In genomic region chr11:119615003-119615878, GRCh38 we compare ENCODE assay signal across 8 cellular contexts.
A peak's percentile ranks its signal among the peaks of the same experiment; 100 is the strongest.
DNase-seq lines count a peak whose midpoint lies in the region; ATAC-seq, FAIRE-seq and TF ChIP-seq lines count a peak whose summit lies in the region.

No MANE protein-coding gene starts in this region.

- intact Hi-C loops in activated naive CD4-positive, alpha-beta T cell treated with anti-CD3 and anti-CD28 coated beads for 36 hours (cut with micrococcal nuclease) = no loop called here

- H4K20me1 ChIP-seq in keratinocyte (ENCODE audit: control insufficient read depth, extremely low read depth, insufficient read depth, low read length) = no peaks in the 10 kb centered on the region

- peak overlapping the region; percentile 13 for H3K27ac Mint-ChIP-seq in T-helper 2 cell treated with Interferon-gamma antibody and Interleukin-4, amounts not matched to agents 5 μg/mL and 100 μg/mL, for 36 hours
- no peak overlapping the region for H3K27ac Mint-ChIP-seq in activated naive CD4-positive, alpha-beta T cell treated with anti-CD3 and anti-CD28 coated beads for 36 hours

- H2AFZ ChIP-seq in keratinocyte (ENCODE audit: control insufficient read depth, low read length) = peak overlapping the region; percentile 32

- no peak for TF ChIP-seq CTCF in keratinocyte (optimal IDR thresholded peaks at IDR 0.05 in 1 of 3, IDR thresholded peaks at IDR 0.05 in 1 of 3, conservative IDR thresholded peaks at IDR 0.05 in 1 of 3; ENCODE audit: extremely low read depth in 1 of 3, insufficient read depth in 2 of 3, low read length in 3 of 3)

- dilution Hi-C loops in keratinocyte (cut with MboI; ENCODE audit: extremely low pct_ligation_motif_present, low sequenced_read_pairs) = no loop called here

- H3K9me3 Mint-ChIP-seq in T-helper 2 cell treated with Interferon-gamma antibody and Interleukin-4, amounts not matched to agents 5 μg/mL and 100 μg/mL, for 36 hours = no peaks in the 10 kb centered on the region
- H3K9me3 Mint-ChIP-seq in activated naive CD4-positive, alpha-beta T cell treated with anti-CD3 and anti-CD28 coated beads for 36 hours = no peaks in the 10 kb centered on the region

- H3K27ac ChIP-seq in keratinocyte (ENCODE audit: control insufficient read depth, insufficient read depth, low read length) = peak overlapping the region; percentile 67

- peak; percentile 61 for ATAC-seq in HG02973 (IDR thresholded peaks at IDR 0.05; ENCODE audit: unreplicated experiment)

- peaks cover 4% of the 10 kb centered on the region for H3K27me3 ChIP-seq in keratinocyte (ENCODE audit: control insufficient read depth, extremely low read depth, insufficient read depth, low read length)

- DNase-seq in G401 (ENCODE audit: low spot score) = peak; percentile 8
- DNase-seq in T-helper 2 cell treated with Interferon-gamma antibody and Interleukin-4, amounts not matched to agents 5 μg/mL and 100 μg/mL, for 36 hours (ENCODE audit: low spot score) = no peak
- peak; percentile 54 for DNase-seq in keratinocyte (ENCODE audit: low read depth, low spot score)
- DNase-seq in SHP77 treated with DMSO at 0.1 percent for 48 hours (lab: John Stamatoyannopoulos, UW) = no peak
- no peak for DNase-seq in cerebellar nuclear complex (lab: John Stamatoyannopoulos, UW)
- no peak for DNase-seq in activated naive CD4-positive, alpha-beta T cell treated with anti-CD3 and anti-CD28 coated beads for 36 hours
- no peak for DNase-seq in cortex of kidney (lab: John Stamatoyannopoulos, UW)

- no peak overlapping the region for H3K4me3 Mint-ChIP-seq in T-helper 2 cell treated with Interferon-gamma antibody and Interleukin-4, amounts not matched to agents 5 μg/mL and 100 μg/mL, for 36 hours
- H3K4me3 Mint-ChIP-seq in activated naive CD4-positive, alpha-beta T cell treated with anti-CD3 and anti-CD28 coated beads for 36 hours = no peak overlapping the region

- H3K4me1 Mint-ChIP-seq in T-helper 2 cell treated with Interferon-gamma antibody and Interleukin-4, amounts not matched to agents 5 μg/mL and 100 μg/mL, for 36 hours (ENCODE audit: low read depth) = peaks cover 2% of the 10 kb centered on the region
- no peaks in the 10 kb centered on the region for H3K4me1 Mint-ChIP-seq in activated naive CD4-positive, alpha-beta T cell treated with anti-CD3 and anti-CD28 coated beads for 36 hours (ENCODE audit: low read depth)

- H3K4me1 ChIP-seq in keratinocyte (ENCODE audit: control insufficient read depth, extremely low read depth, insufficient read depth, low read length) = peaks cover 22% of the 10 kb centered on the region

- no peaks in the 10 kb centered on the region for H3K79me2 ChIP-seq in keratinocyte (ENCODE audit: control insufficient read depth, insufficient read depth, low read length)

- peaks cover 2% of the 10 kb centered on the region for H3K27me3 Mint-ChIP-seq in T-helper 2 cell treated with Interferon-gamma antibody and Interleukin-4, amounts not matched to agents 5 μg/mL and 100 μg/mL, for 36 hours (ENCODE audit: low read depth)
- no peaks in the 10 kb centered on the region for H3K27me3 Mint-ChIP-seq in activated naive CD4-positive, alpha-beta T cell treated with anti-CD3 and anti-CD28 coated beads for 36 hours (ENCODE audit: low read depth)

- H3K9me3 ChIP-seq in keratinocyte (ENCODE audit: control insufficient read depth, low read depth, low read length) = no peaks in the 10 kb centered on the region

- CTCF ChIA-PET in activated naive CD4-positive, alpha-beta T cell treated with anti-CD3 and anti-CD28 coated beads for 36 hours (lab: Charles Lee) = no interaction called here

- H3K4me2 ChIP-seq in keratinocyte (ENCODE audit: control insufficient read depth, extremely low read depth, insufficient read depth, low read depth, low read length) = peak overlapping the region; percentile 34

- H3K4me3 ChIP-seq in keratinocyte (ENCODE audit: control insufficient read depth in 2 of 3, extremely low read depth in 1 of 3, insufficient read depth in 2 of 3, low read depth in 1 of 3, low read length in 3 of 3) = no peak overlapping the region

- no peak overlapping the region for H3K9ac ChIP-seq in keratinocyte (ENCODE audit: control insufficient read depth, extremely low read depth, insufficient read depth, low read length)

- peak; percentile 89 for FAIRE-seq in keratinocyte (lab: Jason Lieb, UNC)

- H3K9me1 ChIP-seq in keratinocyte (ENCODE audit: control insufficient read depth, extremely low read depth, insufficient read depth, low read length) = no peaks in the 10 kb centered on the region

- no peaks in the 10 kb centered on the region for H3K36me3 ChIP-seq in keratinocyte (ENCODE audit: control insufficient read depth in 2 of 2, extremely low read depth in 1 of 2, insufficient read depth in 2 of 2, low read length in 2 of 2)

- no peaks in the 10 kb centered on the region for H3K36me3 Mint-ChIP-seq in T-helper 2 cell treated with Interferon-gamma antibody and Interleukin-4, amounts not matched to agents 5 μg/mL and 100 μg/mL, for 36 hours (ENCODE audit: low read depth)
- H3K36me3 Mint-ChIP-seq in activated naive CD4-positive, alpha-beta T cell treated with anti-CD3 and anti-CD28 coated beads for 36 hours (ENCODE audit: low read depth) = no peaks in the 10 kb centered on the region

- in situ Hi-C loops in G401 (cut with HindIII; ENCODE audit: low sequenced_read_pairs) = no loop called here

Comparison
In these comparisons a context has a peak if more than half of its experiments do, and no peak if none do; other contexts are left out.
1. DNase-seq: peak in G401 (single experiment) and keratinocyte (single experiment); none in T-helper 2 cell treated with Interferon-gamma antibody and Interleukin-4, amounts not matched to agents 5 μg/mL and 100 μg/mL, for 36 hours (single experiment), SHP77 treated with DMSO at 0.1 percent for 48 hours (single experiment), cerebellar nuclear complex (0 of 2), activated naive CD4-positive, alpha-beta T cell treated with anti-CD3 and anti-CD28 coated beads for 36 hours (single experiment) and cortex of kidney (single experiment).